Comparison of ENCODE assay signal across 1 cellular context in the genomic region with DNA sequence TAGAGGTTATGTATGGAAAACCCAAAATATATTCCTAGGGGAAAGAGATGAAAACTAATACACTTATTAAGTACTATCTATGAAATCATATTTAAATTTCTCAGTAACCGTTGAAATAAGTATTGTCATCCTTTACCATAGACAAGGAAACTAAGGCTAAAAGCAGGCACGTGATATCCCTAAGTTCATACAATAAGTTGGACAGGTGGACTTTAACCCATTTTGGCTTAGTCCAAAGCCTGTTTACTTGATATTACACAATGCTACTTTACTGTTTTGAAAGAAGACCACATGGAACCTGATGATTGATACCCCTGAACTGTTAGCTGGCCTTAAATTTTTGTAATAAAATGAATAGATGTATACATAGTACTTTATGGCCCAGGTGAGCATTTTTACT.
TF ChIP-seq lines count a peak whose summit lies in the region.

No MANE protein-coding gene starts in this region.

TF ChIP-seq in IMR-90, 13 proteins besides CTCF, POLR2A, EP300 and RAD21:
- no peak for TF ChIP-seq FOS (IDR thresholded peaks at IDR 0.05; ENCODE audit: low read depth, low read length)
- no peak for TF ChIP-seq RCOR1 (IDR thresholded peaks at IDR 0.05; ENCODE audit: insufficient replicate concordance, low read length)
- TF ChIP-seq CEBPB (IDR thresholded peaks at IDR 0.05; ENCODE audit: low read depth, low read length): 0 out of 2 replicates have a peak, but pooled peaks have one; percentile 24
